In genomic region chr10:102645741-102646609, GRCh38 we compare ENCODE assay signal across 8 cellular contexts. TPM values are rescaled to one million over a fixed set of nuclear protein-coding genes. Genes with fewer than 3 reads are reported as not detected.
A peak's percentile ranks its signal among the peaks of the same experiment; 100 is the strongest.
DNase-seq lines count a peak whose midpoint lies in the region; ATAC-seq and TF ChIP-seq lines count a peak whose summit lies in the region.

No MANE protein-coding gene starts in this region.

- peak; percentile 60 to 89 (median 69) for DNase-seq in CD8-positive, alpha-beta memory T cell
- DNase-seq in HT1080 (ENCODE audit: low read depth) (peak; percentile 99), T follicular helper cell (ENCODE audit: low read depth) (peak; percentile 65), adrenal gland (peak; percentile 79 to 91 (median 87)), left ventricle myocardium superior (peak; percentile 92), putamen (ENCODE audit: low spot score) (peak; percentile 66), aorta (peak; percentile 94 to 95)

- peak in 1 of 6 experiments; percentile 17 for TF ChIP-seq CTCF in adrenal gland (IDR thresholded peaks at IDR 0.05)

- peaks cover 50 to 57% (median 51%) of the 10 kb centered on the region in 3 donors for H3K4me1 Mint-ChIP-seq in CD8-positive, alpha-beta memory T cell

- H3K27me3 ChIP-seq in CD8-positive, alpha-beta memory T cell (ENCODE audit: insufficient read depth, low read length, poor library complexity, severe bottlenecking) = no peaks in the 10 kb centered on the region
- H3K27me3 ChIP-seq in adrenal gland (no peaks in the 10 kb centered on the region), aorta (ENCODE audit: control insufficient read depth in 1 of 2, insufficient read depth in 2 of 2, low read length in 1 of 2) (no peaks in the 10 kb centered on the region)

- H3K9me3 ChIP-seq in CD8-positive, alpha-beta memory T cell (ENCODE audit: low read length) = no peaks in the 10 kb centered on the region
- H3K9me3 ChIP-seq in adrenal gland (replicated peaks in 1 of 3) = no peaks in the 10 kb centered on the region
- no peaks in the 10 kb centered on the region for H3K9me3 ChIP-seq in aorta (ENCODE audit: control insufficient read depth, low read length)

- peak overlapping the region; percentile 91 to 100 (median 96) for H3K4me3 Mint-ChIP-seq in CD8-positive, alpha-beta memory T cell

- intact Hi-C loops in adrenal gland (cut with DNase I) = no loop called here
- intact Hi-C loops in left ventricle myocardium superior (cut with micrococcal nuclease) = no loop called here
- intact Hi-C loops in aorta (cut with DNase I) = loop anchor here (2.0 to 5.0 kb wide), 3 partner anchors 29 to 66 kb away; partner anchors contain the start of genes ARL3 (in 2 of the 2) and SFXN2 (in 2 of the 2)

- peak overlapping the region; percentile 87 to 99 (median 95) for H3K27ac Mint-ChIP-seq in CD8-positive, alpha-beta memory T cell

- CTCF ChIA-PET in CD8-positive, alpha-beta memory T cell (lab: Charles Lee) = interaction anchor here (0.7 to 3.7 kb wide), 11 partner anchors 15 to 476 kb away, joined by 3 to 43 read pairs (median 4); partner anchors contain the start of genes ARL3 and SFXN2

- H3K36me3 Mint-ChIP-seq in CD8-positive, alpha-beta memory T cell = peaks cover 0 to 28% (median 4%) of the 10 kb centered on the region in 3 donors

- 0 to 1% (median 0%) methylated on average over 19 to 29 of the region's 29 CpGs for WGBS in adrenal gland, 4 donors
- WGBS in aorta, 2 donors = 0 to 1% methylated on average over 29 of the region's 29 CpGs

- H3K4me1 ChIP-seq in CD8-positive, alpha-beta memory T cell (ENCODE audit: insufficient read depth, low read length) = peaks cover 46% of the 10 kb centered on the region
- peaks cover 44 to 51% of the 10 kb centered on the region in 2 donors for H3K4me1 ChIP-seq in adrenal gland (replicated peaks in 1 of 2)
- H3K4me1 ChIP-seq in aorta (ENCODE audit: control insufficient read depth in 1 of 2, insufficient read depth in 2 of 2, low read length in 2 of 2) = no peaks in the 10 kb centered on the region

- ATAC-seq in GM19467 (IDR thresholded peaks at IDR 0.05; ENCODE audit: unreplicated experiment) (peak; percentile 22), left ventricle myocardium superior (peak; percentile 53), aorta (ENCODE audit: low FRiP score) (peak; percentile 77)

- H3K27me3 Mint-ChIP-seq in CD8-positive, alpha-beta memory T cell = peaks cover 0 to 2% of the 10 kb centered on the region in 2 donors

- POLR2A ChIA-PET in CD8-positive, alpha-beta memory T cell (lab: Charles Lee) = interaction anchor here (0.5 to 4.1 kb wide), 10 partner anchors 9 to 1249 kb away, joined by 3 to 62 read pairs (median 6); partner anchors contain the start of genes ARL3, SFXN2 and WBP1L

- peak overlapping the region; percentile 94 for H3K4me3 ChIP-seq in CD8-positive, alpha-beta memory T cell (ENCODE audit: low read length)
- H3K4me3 ChIP-seq in adrenal gland (peak overlapping the region; percentile 53 to 86 (median 76)), aorta (ENCODE audit: low read length in 2 of 2) (peak overlapping the region; percentile 88)

- H3K27ac ChIP-seq in CD8-positive, alpha-beta memory T cell (ENCODE audit: low read depth, low read length) = peak overlapping the region; percentile 86
- H3K27ac ChIP-seq in adrenal gland (peak overlapping the region; percentile 92 to 99 (median 97)), aorta (ENCODE audit: low read depth in 1 of 2, low read length in 2 of 2) (peak overlapping the region; percentile 79 to 89)

- no peaks in the 10 kb centered on the region for H3K36me3 ChIP-seq in CD8-positive, alpha-beta memory T cell (ENCODE audit: insufficient read depth, low read length)
- H3K36me3 ChIP-seq in adrenal gland (replicated peaks in 1 of 2) (no peaks in the 10 kb centered on the region), aorta (ENCODE audit: control insufficient read depth in 1 of 2, insufficient read depth in 2 of 2, low read length in 1 of 2) (no peaks in the 10 kb centered on the region)

- TF ChIP-seq POLR2A in adrenal gland (IDR thresholded peaks at IDR 0.05) = peak; percentile 31 to 68

- H3K9me3 Mint-ChIP-seq in CD8-positive, alpha-beta memory T cell = no peaks in the 10 kb centered on the region

RNA-seq across cellular contexts. Expression of gene TRIM8, which starts 1.7 kb away (rescaled TPM):
- 10 to 100 TPM; 72.0 to 74.5 TPM for total RNA-seq in CD8-positive, alpha-beta memory T cell
- 63.9 TPM for polyA plus RNA-seq in CD8-positive, alpha-beta memory T cell
- total RNA-seq in HT1080 (2014; rRNA removed; shearing (Covaris generic)) = 104 and 117 TPM in 2 replicates
- 188 and 198 TPM in 2 replicates for polyA plus RNA-seq in HT1080 (2015; cell fraction: cytosol; rRNA removed)
- 106 and 115 TPM in 2 replicates for polyA plus RNA-seq in HT1080 (2015; cell fraction: nucleus; rRNA removed)
- total RNA-seq in adrenal gland (100 to 1,000 TPM in 7 of 8 donors, 10 to 100 TPM in 1; 73.1 to 175 (median 138) TPM), left ventricle myocardium superior (117 TPM), aorta (100 to 1,000 TPM; 126 to 189 TPM)
- polyA plus RNA-seq in adrenal gland (10 to 100 TPM; 45.0 to 57.6 (median 53.0) TPM), aorta (10 to 100 TPM; 40.6 to 72.4 TPM)

Comparison
In these comparisons a context has a peak if more than half of its experiments do, and no peak if none do; other contexts are left out.
1. Peak in every context shown above with its lines: DNase-seq, ATAC-seq, H3K4me3 ChIP-seq and H3K27ac ChIP-seq.
2. ATAC-seq: peak in every context shown above with its lines; median percentile 77 in aorta; 53 in left ventricle myocardium superior; 22 in GM19467.
3. intact Hi-C loops: an anchor here in aorta (2.0 to 5.0 kb wide); none called in adrenal gland and left ventricle myocardium superior.